ENCODE assay signal across 20 cellular contexts in genomic region chr5:61281686-61282085, GRCh38.
"Had no signal": no experiment of that assay in that cellular context is flagged by ENCODE, and none has a peak within 500 bp of the region (broad histone marks: within the 10 kb centered on the region; RNA-seq: fewer than 3 reads in every experiment).

No MANE protein-coding gene starts in this region.

- ATAC-seq: left colon, right cardiac atrium had no signal

- H3K4me3 ChIP-seq: pancreas, thoracic aorta, vagina had no signal

- H3K9me3 Mint-ChIP-seq: activated CD4-positive, alpha-beta T cell treated with anti-CD3 and anti-CD28 coated beads, Interleukin-2, amount 10 ng/mL, durations not matched to agents 7 days and 5 days; activated CD8-positive, alpha-beta T cell treated with anti-CD3 and anti-CD28 coated beads for 36 hours; activated naive CD4-positive, alpha-beta T cell treated with anti-CD3 and anti-CD28 coated beads, Interleukin-2, amount 10 ng/mL, durations not matched to agents 7 days and 5 days; nephron progenitor cell; type B pancreatic cell had no signal

- H3K27ac ChIP-seq: thoracic aorta, vagina, WERI-Rb-1 had no signal

- H3K9me3 ChIP-seq: pancreas, thoracic aorta, vagina had no signal

- H3K27me3 ChIP-seq: pancreas, vagina had no signal

- H3K27ac Mint-ChIP-seq: activated CD4-positive, alpha-beta T cell treated with anti-CD3 and anti-CD28 coated beads, Interleukin-2, amount 10 ng/mL, durations not matched to agents 7 days and 5 days; activated CD8-positive, alpha-beta T cell treated with anti-CD3 and anti-CD28 coated beads for 36 hours; activated naive CD4-positive, alpha-beta T cell treated with anti-CD3 and anti-CD28 coated beads, Interleukin-2, amount 10 ng/mL, durations not matched to agents 7 days and 5 days; endodermal cell; type B pancreatic cell had no signal

- DNase-seq: activated CD4-positive, CD25-positive, alpha-beta regulatory T cell treated with anti-CD3 and anti-CD28 coated beads, Interleukin-2, amount 50 U/mL, for 72 hours; activated effector memory CD4-positive, alpha-beta T cell treated with anti-CD3 and anti-CD28 coated beads, Interleukin-2, amount 50 U/mL, for 16 hours; activated T-cell treated with anti-CD3 and anti-CD28 coated beads for 4 hours; cortex of kidney; endodermal cell; left colon; mesenchymal stem cell; nephron progenitor cell; pancreas; right cardiac atrium; stimulated activated CD4-positive, alpha-beta T cell treated with anti-CD3 and anti-CD28 coated beads, Interleukin-4, amount 100 ng/mL, for 24 hours; stimulated activated naive CD4-positive, alpha-beta T cell treated with Interleukin-2 at 50 U/mL for 16 hours; WERI-Rb-1 had no signal

- H3K36me3 Mint-ChIP-seq: activated CD8-positive, alpha-beta memory T cell treated with anti-CD3 and anti-CD28 coated beads, Interleukin-2, amount 10 ng/mL, durations not matched to agents 7 days and 5 days; type B pancreatic cell had no signal

- H3K36me3 ChIP-seq: pancreas, thoracic aorta, vagina, WERI-Rb-1 had no signal

- H3K27me3 Mint-ChIP-seq: activated CD4-positive, alpha-beta T cell treated with anti-CD3 and anti-CD28 coated beads, Interleukin-2, amount 10 ng/mL, durations not matched to agents 7 days and 5 days; activated CD8-positive, alpha-beta memory T cell treated with anti-CD3 and anti-CD28 coated beads, Interleukin-2, amount 10 ng/mL, durations not matched to agents 7 days and 5 days; activated CD8-positive, alpha-beta T cell treated with anti-CD3 and anti-CD28 coated beads for 36 hours; activated naive CD4-positive, alpha-beta T cell treated with anti-CD3 and anti-CD28 coated beads, Interleukin-2, amount 10 ng/mL, durations not matched to agents 7 days and 5 days; type B pancreatic cell had no signal

- H3K4me3 Mint-ChIP-seq: activated CD4-positive, alpha-beta T cell treated with anti-CD3 and anti-CD28 coated beads, Interleukin-2, amount 10 ng/mL, durations not matched to agents 7 days and 5 days; activated CD8-positive, alpha-beta memory T cell treated with anti-CD3 and anti-CD28 coated beads, Interleukin-2, amount 10 ng/mL, durations not matched to agents 7 days and 5 days; activated CD8-positive, alpha-beta T cell treated with anti-CD3 and anti-CD28 coated beads for 36 hours; activated naive CD4-positive, alpha-beta T cell treated with anti-CD3 and anti-CD28 coated beads, Interleukin-2, amount 10 ng/mL, durations not matched to agents 7 days and 5 days; endodermal cell; nephron progenitor cell; type B pancreatic cell had no signal
